11 cellular contexts compared by ENCODE assay signal in the genomic region with DNA sequence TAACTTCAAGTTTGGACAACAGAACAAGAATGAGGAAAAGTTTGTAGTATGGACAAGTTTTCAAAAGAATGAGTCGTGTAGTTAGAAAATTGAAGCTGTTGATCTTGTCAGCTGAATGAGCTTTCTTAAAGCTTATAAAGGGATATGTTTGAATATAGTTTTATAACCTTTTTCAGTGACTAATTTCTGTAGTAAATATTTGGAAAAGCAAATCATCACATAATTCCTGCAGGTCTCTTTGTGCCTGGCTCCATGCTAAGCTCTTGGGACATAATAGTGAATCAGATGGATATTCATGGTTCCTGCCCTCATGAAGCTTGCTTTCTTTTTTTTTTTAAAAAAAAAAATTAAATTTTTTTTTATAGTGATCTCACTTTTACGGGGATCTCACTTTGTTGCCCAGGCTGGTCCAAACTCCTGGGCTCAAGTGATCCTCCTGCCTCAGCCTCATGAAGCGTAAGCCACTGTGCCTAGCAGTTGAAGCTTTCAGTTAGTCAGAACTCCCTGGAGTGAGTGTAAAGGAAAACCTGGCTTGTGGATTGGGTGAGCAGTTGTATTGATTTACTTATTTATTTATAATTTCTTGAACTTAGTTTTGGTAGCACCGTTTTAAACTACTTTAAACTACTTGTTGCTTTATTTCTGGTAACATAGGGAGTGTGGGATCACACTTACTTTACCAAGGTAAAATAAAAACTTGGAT.
"Had no signal": no experiment of that assay in that cellular context is flagged by ENCODE, and none has a peak within 500 bp of the region (broad histone marks: within the 10 kb centered on the region; RNA-seq: fewer than 3 reads in every experiment).

No MANE protein-coding gene starts in this region.

- H3K27me3 Mint-ChIP-seq: activated naive CD4-positive, alpha-beta T cell treated with anti-CD3 and anti-CD28 coated beads, Interleukin-2, amount 10 ng/mL, durations not matched to agents 7 days and 5 days had no signal

- H3K4me3 ChIP-seq: colonic mucosa, sigmoid colon, thoracic aorta had no signal

- ATAC-seq: foreskin keratinocyte had no signal

- H3K4me3 Mint-ChIP-seq: activated naive CD4-positive, alpha-beta T cell treated with anti-CD3 and anti-CD28 coated beads, Interleukin-2, amount 10 ng/mL, durations not matched to agents 7 days and 5 days; nephron progenitor cell had no signal

- H3K9me3 Mint-ChIP-seq: activated naive CD4-positive, alpha-beta T cell treated with anti-CD3 and anti-CD28 coated beads, Interleukin-2, amount 10 ng/mL, durations not matched to agents 7 days and 5 days had no signal

- H3K27ac ChIP-seq: colonic mucosa, foreskin keratinocyte, thoracic aorta had no signal

- H3K4me1 ChIP-seq: colonic mucosa had no signal

- H3K27me3 ChIP-seq: colonic mucosa, foreskin keratinocyte, sigmoid colon had no signal

- DNase-seq: activated CD4-positive, alpha-beta T cell treated with anti-CD3 and anti-CD28 coated beads for 1 hour; activated CD4-positive, alpha-beta T cell treated with anti-CD3 and anti-CD28 coated beads, Interleukin-2, amount 50 U/mL, for 4 hours; activated naive CD4-positive, alpha-beta T cell treated with anti-CD3 and anti-CD28 coated beads, Interleukin-2, amount 10 ng/mL, durations not matched to agents 7 days and 5 days; amniotic stem cell; colonic mucosa; foreskin keratinocyte; kidney glomerular epithelial cell; nephron progenitor cell; sigmoid colon; stimulated activated CD4-positive, alpha-beta T cell treated with anti-CD3 and anti-CD28 coated beads, Interleukin-1b, Interleukin-23, amount 100 ng/mL, for 48 hours had no signal

- H3K27ac Mint-ChIP-seq: activated naive CD4-positive, alpha-beta T cell treated with anti-CD3 and anti-CD28 coated beads, Interleukin-2, amount 10 ng/mL, durations not matched to agents 7 days and 5 days had no signal

- H3K9me3 ChIP-seq: colonic mucosa, sigmoid colon, thoracic aorta had no signal

- H3K36me3 ChIP-seq: colonic mucosa, sigmoid colon, thoracic aorta had no signal
